1 cellular context compared by ENCODE assay signal in the genomic region with DNA sequence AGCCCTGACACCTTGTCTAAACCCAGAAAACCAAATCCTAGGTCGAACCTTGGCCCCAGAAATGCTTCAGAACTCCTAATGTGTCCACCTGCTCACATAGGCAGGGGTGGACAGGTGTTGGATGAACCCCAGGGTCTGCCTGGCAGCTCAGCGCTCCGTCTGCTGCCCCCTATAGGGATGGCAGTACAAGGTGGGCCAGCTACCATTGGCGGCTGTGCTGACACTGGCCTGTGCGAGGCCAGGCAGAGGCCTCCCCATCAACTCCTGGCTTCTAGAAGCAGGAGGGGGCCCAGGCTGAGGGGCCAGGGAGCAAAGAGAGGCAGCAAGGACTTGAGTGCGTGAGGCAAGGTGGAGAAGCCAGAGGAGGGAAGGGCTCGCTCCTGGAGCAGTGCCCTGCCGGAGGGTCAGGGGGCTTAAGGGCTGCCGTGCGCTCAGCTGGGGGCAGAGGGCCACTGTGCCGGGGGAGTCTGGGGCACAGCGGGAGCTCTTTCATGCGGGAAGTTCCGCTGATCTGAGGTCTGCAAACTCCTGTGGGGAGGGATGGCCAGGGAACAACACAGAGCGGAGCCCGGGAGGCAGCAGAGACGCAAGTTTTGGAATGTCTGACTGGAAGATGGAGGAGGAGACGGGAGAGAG.
TF ChIP-seq lines count a peak whose summit lies in the region.

No MANE protein-coding gene starts in this region.

TF ChIP-seq in GM23338, 12 proteins besides CTCF, POLR2A, EP300 and RAD21:
- TF ChIP-seq CREB1 (CRISPR knock-in tag; IDR thresholded peaks at IDR 0.05; ENCODE audit: low read depth) = no peak
- TF ChIP-seq, protein P1, sequence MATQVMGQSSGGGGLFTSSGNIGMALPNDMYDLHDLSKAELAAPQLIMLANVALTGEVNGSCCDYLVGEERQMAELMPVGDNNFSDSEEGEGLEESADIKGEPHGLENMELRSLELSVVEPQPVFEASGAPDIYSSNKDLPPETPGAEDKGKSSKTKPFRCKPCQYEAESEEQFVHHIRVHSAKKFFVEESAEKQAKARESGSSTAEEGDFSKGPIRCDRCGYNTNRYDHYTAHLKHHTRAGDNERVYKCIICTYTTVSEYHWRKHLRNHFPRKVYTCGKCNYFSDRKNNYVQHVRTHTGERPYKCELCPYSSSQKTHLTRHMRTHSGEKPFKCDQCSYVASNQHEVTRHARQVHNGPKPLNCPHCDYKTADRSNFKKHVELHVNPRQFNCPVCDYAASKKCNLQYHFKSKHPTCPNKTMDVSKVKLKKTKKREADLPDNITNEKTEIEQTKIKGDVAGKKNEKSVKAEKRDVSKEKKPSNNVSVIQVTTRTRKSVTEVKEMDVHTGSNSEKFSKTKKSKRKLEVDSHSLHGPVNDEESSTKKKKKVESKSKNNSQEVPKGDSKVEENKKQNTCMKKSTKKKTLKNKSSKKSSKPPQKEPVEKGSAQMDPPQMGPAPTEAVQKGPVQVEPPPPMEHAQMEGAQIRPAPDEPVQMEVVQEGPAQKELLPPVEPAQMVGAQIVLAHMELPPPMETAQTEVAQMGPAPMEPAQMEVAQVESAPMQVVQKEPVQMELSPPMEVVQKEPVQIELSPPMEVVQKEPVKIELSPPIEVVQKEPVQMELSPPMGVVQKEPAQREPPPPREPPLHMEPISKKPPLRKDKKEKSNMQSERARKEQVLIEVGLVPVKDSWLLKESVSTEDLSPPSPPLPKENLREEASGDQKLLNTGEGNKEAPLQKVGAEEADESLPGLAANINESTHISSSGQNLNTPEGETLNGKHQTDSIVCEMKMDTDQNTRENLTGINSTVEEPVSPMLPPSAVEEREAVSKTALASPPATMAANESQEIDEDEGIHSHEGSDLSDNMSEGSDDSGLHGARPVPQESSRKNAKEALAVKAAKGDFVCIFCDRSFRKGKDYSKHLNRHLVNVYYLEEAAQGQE (IDR thresholded peaks at IDR 0.05; ENCODE audit: unreplicated experiment) = no peak
- no peak for TF ChIP-seq STAT1 (IDR thresholded peaks at IDR 0.05; ENCODE audit: unreplicated experiment)
- no peak for TF ChIP-seq POLR2AphosphoS5 (IDR thresholded peaks at IDR 0.05; ENCODE audit: low read depth)
